Comparison of ENCODE assay signal across 11 cellular contexts in genomic region chr4:39030726-39031125, GRCh38. TPM values are rescaled to one million over a fixed set of nuclear protein-coding genes. Genes with fewer than 3 reads are reported as not detected.
DNase-seq lines count a peak whose midpoint lies in the region; ATAC-seq and TF ChIP-seq lines count a peak whose summit lies in the region.
"Had no signal": no experiment of that assay in that cellular context is flagged by ENCODE, and none has a peak within 500 bp of the region (broad histone marks: within the 10 kb centered on the region; RNA-seq: fewer than 3 reads in every experiment).

No MANE protein-coding gene starts in this region.

- no peaks in the 10 kb centered on the region for H3K9me3 Mint-ChIP-seq in CD8-positive, alpha-beta T cell
- no peaks in the 10 kb centered on the region for H3K9me3 Mint-ChIP-seq in activated CD4-positive, alpha-beta memory T cell treated with anti-CD3 and anti-CD28 coated beads, Interleukin-2, amount 10 ng/mL, durations not matched to agents 7 days and 5 days

- H3K27ac ChIP-seq in CD8-positive, alpha-beta T cell (ENCODE audit: low read depth, low read length): peak overlapping the region; percentile 26
- H3K27ac ChIP-seq in caudate nucleus (ENCODE audit: low read depth, low read length) (no peak overlapping the region), upper lobe of left lung (no peak overlapping the region), heart right ventricle (peak overlapping the region in 1 of 10 donors; percentile 77)

- H3K36me3 ChIP-seq in CD8-positive, alpha-beta T cell (ENCODE audit: insufficient read depth, low read length): no peaks in the 10 kb centered on the region
- H3K36me3 ChIP-seq in upper lobe of left lung (no peaks in the 10 kb centered on the region), heart right ventricle (no peaks in the 10 kb centered on the region)

- no peak for TF ChIP-seq CTCF in CD8-positive, alpha-beta T cell (IDR thresholded peaks at IDR 0.05)
- TF ChIP-seq CTCF in fibroblast of the aortic adventitia (IDR thresholded peaks at IDR 0.05; ENCODE audit: insufficient read depth, low read length): no peak
- TF ChIP-seq CTCF in upper lobe of left lung (IDR thresholded peaks at IDR 0.05): no peak
- TF ChIP-seq CTCF in heart right ventricle (IDR thresholded peaks at IDR 0.05): no peak

- 78 to 81% methylated on average over 3 of the region's 3 CpGs for WGBS in upper lobe of left lung, 2 donors
- 85 to 90% methylated on average over 3 of the region's 3 CpGs for WGBS in heart right ventricle, 2 donors

- no peaks in the 10 kb centered on the region for H3K9me3 ChIP-seq in CD8-positive, alpha-beta T cell (ENCODE audit: low read length)
- H3K9me3 ChIP-seq in upper lobe of left lung: no peaks in the 10 kb centered on the region
- no peaks in the 10 kb centered on the region for H3K9me3 ChIP-seq in heart right ventricle

- POLR2A ChIA-PET in CD8-positive, alpha-beta T cell (lab: Charles Lee): interaction anchor here (0.7 to 1.6 kb wide), 6 partner anchors 9 to 1129 kb away, joined by 3 to 5 read pairs (median 4); no protein-coding TSS in a partner anchor
- POLR2A ChIA-PET in activated CD4-positive, alpha-beta memory T cell treated with anti-CD3 and anti-CD28 coated beads, Interleukin-2, amount 10 ng/mL, durations not matched to agents 7 days and 5 days (lab: Charles Lee): interaction anchor here (0.9 to 9.4 kb wide), 7 partner anchors 14 to 81 kb away, joined by 3 to 181 read pairs (median 6); no protein-coding TSS in a partner anchor

- no peak for ATAC-seq in CD8-positive, alpha-beta T cell
- ATAC-seq in GM21723 (IDR thresholded peaks at IDR 0.05; ENCODE audit: unreplicated experiment) (peak; percentile 9), upper lobe of left lung (ENCODE audit: low FRiP score in 2 of 2) (no peak), heart right ventricle (no peak)

- no peak for TF ChIP-seq POLR2A in upper lobe of left lung (IDR thresholded peaks at IDR 0.05)

- H3K27me3 Mint-ChIP-seq in CD8-positive, alpha-beta T cell (ENCODE audit: low read depth): no peaks in the 10 kb centered on the region
- H3K27me3 Mint-ChIP-seq in activated CD4-positive, alpha-beta memory T cell treated with anti-CD3 and anti-CD28 coated beads, Interleukin-2, amount 10 ng/mL, durations not matched to agents 7 days and 5 days: no peaks in the 10 kb centered on the region

- CTCF ChIA-PET in CD8-positive, alpha-beta T cell (lab: Charles Lee): interaction anchor here (0.7 to 1.0 kb wide), 2 partner anchors 13 to 1595 kb away, joined by 3 read pairs; no protein-coding TSS in a partner anchor
- CTCF ChIA-PET in activated CD4-positive, alpha-beta memory T cell treated with anti-CD3 and anti-CD28 coated beads, Interleukin-2, amount 10 ng/mL, durations not matched to agents 7 days and 5 days (lab: Charles Lee): interaction anchor here (0.8 to 3.1 kb wide), 7 partner anchors 15 to 151 kb away, joined by 3 to 23 read pairs (median 5); no protein-coding TSS in a partner anchor

- intact Hi-C loops in CD8-positive, alpha-beta T cell (cut with DNase I, micrococcal nuclease): loop anchor here in 1 of 2 experiments (5.0 kb wide), 2 partner anchors 152 to 368 kb away; partner anchors contain the start of genes KLF3 and WDR19
- intact Hi-C loops in heart right ventricle (cut with DNase I): no loop called here

- H3K4me3 ChIP-seq in CD8-positive, alpha-beta T cell (ENCODE audit: low read depth, low read length): peak overlapping the region; percentile 49
- no peak overlapping the region for H3K4me3 ChIP-seq in fibroblast of the aortic adventitia (ENCODE audit: low read depth, low read length)
- H3K4me3 ChIP-seq in upper lobe of left lung: no peak overlapping the region
- H3K4me3 ChIP-seq in heart right ventricle: peak overlapping the region in 1 of 10 donors; percentile 46

- TF ChIP-seq EP300 in upper lobe of left lung (IDR thresholded peaks at IDR 0.05): no peak

- no peak for DNase-seq in CD8-positive, alpha-beta T cell
- DNase-seq in activated CD4-positive, alpha-beta memory T cell treated with anti-CD3 and anti-CD28 coated beads, Interleukin-2, amount 10 ng/mL, durations not matched to agents 7 days and 5 days: no peak
- DNase-seq in fibroblast of the aortic adventitia (ENCODE audit: low read depth) (peak; percentile 45), caudate nucleus (lab: John Stamatoyannopoulos, UW) (no peak), upper lobe of left lung (no peak), heart right ventricle (no peak), dermis blood vessel endothelial cell (no peak)
- DNase-seq: NCI-H2107, occipital lobe had no signal

- H3K4me1 Mint-ChIP-seq in CD8-positive, alpha-beta T cell (ENCODE audit: low read depth): peaks cover 48% of the 10 kb centered on the region
- H3K4me1 Mint-ChIP-seq in activated CD4-positive, alpha-beta memory T cell treated with anti-CD3 and anti-CD28 coated beads, Interleukin-2, amount 10 ng/mL, durations not matched to agents 7 days and 5 days: peaks cover 40% of the 10 kb centered on the region

- H3K4me1 ChIP-seq in CD8-positive, alpha-beta T cell (ENCODE audit: insufficient read depth, low read length): peaks cover 55% of the 10 kb centered on the region
- H3K4me1 ChIP-seq in upper lobe of left lung (peaks cover 0 to 11% (median 3%) of the 10 kb centered on the region in 4 donors), heart right ventricle (peaks cover 0 to 35% (median 0%) of the 10 kb centered on the region in 9 donors)

- H3K4me3 Mint-ChIP-seq in CD8-positive, alpha-beta T cell: peak overlapping the region; percentile 83
- peak overlapping the region; percentile 79 for H3K4me3 Mint-ChIP-seq in activated CD4-positive, alpha-beta memory T cell treated with anti-CD3 and anti-CD28 coated beads, Interleukin-2, amount 10 ng/mL, durations not matched to agents 7 days and 5 days

- no peaks in the 10 kb centered on the region for H3K27me3 ChIP-seq in CD8-positive, alpha-beta T cell (ENCODE audit: insufficient read depth, low read length)
- H3K27me3 ChIP-seq in upper lobe of left lung (no peaks in the 10 kb centered on the region), heart right ventricle (no peaks in the 10 kb centered on the region)

- H3K27ac Mint-ChIP-seq in CD8-positive, alpha-beta T cell: peak overlapping the region; percentile 81
- peak overlapping the region; percentile 77 for H3K27ac Mint-ChIP-seq in activated CD4-positive, alpha-beta memory T cell treated with anti-CD3 and anti-CD28 coated beads, Interleukin-2, amount 10 ng/mL, durations not matched to agents 7 days and 5 days

- H3K36me3 Mint-ChIP-seq in CD8-positive, alpha-beta T cell: no peaks in the 10 kb centered on the region
- peaks cover 15% of the 10 kb centered on the region for H3K36me3 Mint-ChIP-seq in activated CD4-positive, alpha-beta memory T cell treated with anti-CD3 and anti-CD28 coated beads, Interleukin-2, amount 10 ng/mL, durations not matched to agents 7 days and 5 days (ENCODE audit: low read depth)

RNA-seq across cellular contexts. Expression of gene TMEM156, which starts 1.5 kb away (rescaled TPM):
- 1 to 10 TPM; 8.4 to 9.4 TPM for total RNA-seq in CD8-positive, alpha-beta T cell
- 10 to 100 TPM; 27.6 to 28.2 TPM for total RNA-seq in activated CD4-positive, alpha-beta memory T cell treated with anti-CD3 and anti-CD28 coated beads, Interleukin-2, amount 10 ng/mL, durations not matched to agents 7 days and 5 days
- total RNA-seq in fibroblast of the aortic adventitia (ENCODE audit: low replicate concordance) (0.18 TPM in 1 of 2 replicates, not detected in the other), upper lobe of left lung (1 to 10 TPM in 3 of 6 donors, under 1 TPM in 2, not detected in 1; 0.30 to 1.8 (median 1.0) TPM), heart right ventricle (1 to 10 TPM in 1 of 10 donors, under 1 TPM in 3, not detected in 6; 0.11 to 1.1 (median 0.13) TPM), dermis blood vessel endothelial cell (0.34 and 0.74 TPM in 2 replicates)
- polyA plus RNA-seq in heart right ventricle: under 1 TPM in 1 of 2 donors, not detected in 1; 0.10 TPM
- total RNA-seq: HT-29 had no signal

RNA-seq across cellular contexts. Expression of gene KLHL5, which starts 31.3 kb away (rescaled TPM):
- 10 to 100 TPM; 11.8 to 13.2 TPM for total RNA-seq in CD8-positive, alpha-beta T cell
- total RNA-seq in activated CD4-positive, alpha-beta memory T cell treated with anti-CD3 and anti-CD28 coated beads, Interleukin-2, amount 10 ng/mL, durations not matched to agents 7 days and 5 days: 10 to 100 TPM; 36.6 to 36.7 TPM
- 50.9 and 103 TPM in 2 replicates for total RNA-seq in fibroblast of the aortic adventitia (ENCODE audit: low replicate concordance)
- total RNA-seq in upper lobe of left lung: 10 to 100 TPM; 14.7 to 36.2 (median 23.7) TPM
- total RNA-seq in heart right ventricle: 10 to 100 TPM in 7 of 10 donors, 1 to 10 TPM in 3; 8.5 to 22.7 (median 13.1) TPM
- polyA plus RNA-seq in heart right ventricle: 1 to 10 TPM; 4.2 to 8.4 TPM
- 119 and 131 TPM in 2 replicates for total RNA-seq in dermis blood vessel endothelial cell
